Comparison of ENCODE assay signal across 7 cellular contexts in genomic region chr10:133377818-133378250, GRCh38. TPM values are rescaled to one million over a fixed set of nuclear protein-coding genes. Genes with fewer than 3 reads are reported as not detected.
DNase-seq lines count a peak whose midpoint lies in the region.
"Had no signal": no experiment of that assay in that cellular context is flagged by ENCODE, and none has a peak within 500 bp of the region (broad histone marks: within the 10 kb centered on the region; RNA-seq: fewer than 3 reads in every experiment).

No MANE protein-coding gene starts in this region.

- peaks cover 46% of the 10 kb centered on the region for H3K27me3 Mint-ChIP-seq in activated naive CD4-positive, alpha-beta T cell treated with anti-CD3 and anti-CD28 coated beads, Interleukin-2, amount 10 ng/mL, durations not matched to agents 7 days and 5 days

- no peaks in the 10 kb centered on the region for H3K4me1 ChIP-seq in urinary bladder (ENCODE audit: insufficient read depth)

- no peaks in the 10 kb centered on the region for H3K36me3 ChIP-seq in urinary bladder (ENCODE audit: insufficient read depth)

- no peaks in the 10 kb centered on the region for H3K9me3 Mint-ChIP-seq in activated naive CD4-positive, alpha-beta T cell treated with anti-CD3 and anti-CD28 coated beads, Interleukin-2, amount 10 ng/mL, durations not matched to agents 7 days and 5 days

- DNase-seq in activated naive CD4-positive, alpha-beta T cell treated with anti-CD3 and anti-CD28 coated beads, Interleukin-2, amount 10 ng/mL, durations not matched to agents 7 days and 5 days = no peak
- DNase-seq in activated naive CD4-positive, alpha-beta T cell treated with anti-CD3 and anti-CD28 coated beads, Interleukin-2, amount 50 U/mL, for 16 hours = no peak
- no peak for DNase-seq in NCI-H2029 (lab: John Stamatoyannopoulos, UW)
- DNase-seq in hepatic stellate cell (ENCODE audit: low spot score) = no peak
- DNase-seq: SHP77 treated with DMSO at 0.1 percent for 48 hours had no signal

- H3K4me1 Mint-ChIP-seq in activated naive CD4-positive, alpha-beta T cell treated with anti-CD3 and anti-CD28 coated beads, Interleukin-2, amount 10 ng/mL, durations not matched to agents 7 days and 5 days = peaks cover 11% of the 10 kb centered on the region

- WGBS in urinary bladder = 26% methylated on average over 20 of the region's 20 CpGs

- H3K9me3 ChIP-seq in iPS-18c (ENCODE audit: control insufficient read depth, insufficient read depth, low read length) = no peaks in the 10 kb centered on the region

- H3K4me3 ChIP-seq in iPS-18c (ENCODE audit: insufficient read depth, low read depth, low read length) = peak overlapping the region; percentile 62
- H3K4me3 ChIP-seq in urinary bladder (ENCODE audit: low read depth, low read length) = peak overlapping the region; percentile 79

- H3K27ac Mint-ChIP-seq in activated naive CD4-positive, alpha-beta T cell treated with anti-CD3 and anti-CD28 coated beads, Interleukin-2, amount 10 ng/mL, durations not matched to agents 7 days and 5 days = no peak overlapping the region

- peak overlapping the region; percentile 78 for H3K4me3 Mint-ChIP-seq in activated naive CD4-positive, alpha-beta T cell treated with anti-CD3 and anti-CD28 coated beads, Interleukin-2, amount 10 ng/mL, durations not matched to agents 7 days and 5 days

- no peaks in the 10 kb centered on the region for H3K36me3 Mint-ChIP-seq in activated naive CD4-positive, alpha-beta T cell treated with anti-CD3 and anti-CD28 coated beads, Interleukin-2, amount 10 ng/mL, durations not matched to agents 7 days and 5 days

- CTCF ChIA-PET in activated naive CD4-positive, alpha-beta T cell treated with anti-CD3 and anti-CD28 coated beads, Interleukin-2, amount 10 ng/mL, durations not matched to agents 7 days and 5 days (lab: Charles Lee) = interaction anchor here (0.8 kb wide), 1 partner anchor 9 kb away, joined by 3 read pairs; no protein-coding TSS in a partner anchor

- peak overlapping the region; percentile 40 for H3K27ac ChIP-seq in urinary bladder (ENCODE audit: low read depth)

RNA-seq across cellular contexts. Expression of gene PAOX, which starts 1.2 kb away (rescaled TPM):
- total RNA-seq in urinary bladder = 4.3 TPM
- polyA plus RNA-seq in urinary bladder = 8.9 TPM

RNA-seq across cellular contexts. Expression of gene ECHS1, which starts 4.7 kb away (rescaled TPM):
- 43.0 TPM for total RNA-seq in urinary bladder
- polyA plus RNA-seq in urinary bladder = 93.9 TPM

RNA-seq across cellular contexts. Expression of gene MTG1, which starts 16.1 kb away (rescaled TPM):
- total RNA-seq in urinary bladder = 32.0 TPM
- 34.5 TPM for polyA plus RNA-seq in urinary bladder

RNA-seq across cellular contexts. Expression of gene FUOM, which starts 20.0 kb away (rescaled TPM):
- total RNA-seq in urinary bladder = 5.2 TPM
- 16.9 TPM for polyA plus RNA-seq in urinary bladder

RNA-seq across cellular contexts. Expression of gene PRAP1, which starts 30.7 kb away (rescaled TPM):
- total RNA-seq in urinary bladder = not detected
- 0.19 TPM for polyA plus RNA-seq in urinary bladder
